Comparison of ENCODE assay signal across 8 cellular contexts in the genomic region with DNA sequence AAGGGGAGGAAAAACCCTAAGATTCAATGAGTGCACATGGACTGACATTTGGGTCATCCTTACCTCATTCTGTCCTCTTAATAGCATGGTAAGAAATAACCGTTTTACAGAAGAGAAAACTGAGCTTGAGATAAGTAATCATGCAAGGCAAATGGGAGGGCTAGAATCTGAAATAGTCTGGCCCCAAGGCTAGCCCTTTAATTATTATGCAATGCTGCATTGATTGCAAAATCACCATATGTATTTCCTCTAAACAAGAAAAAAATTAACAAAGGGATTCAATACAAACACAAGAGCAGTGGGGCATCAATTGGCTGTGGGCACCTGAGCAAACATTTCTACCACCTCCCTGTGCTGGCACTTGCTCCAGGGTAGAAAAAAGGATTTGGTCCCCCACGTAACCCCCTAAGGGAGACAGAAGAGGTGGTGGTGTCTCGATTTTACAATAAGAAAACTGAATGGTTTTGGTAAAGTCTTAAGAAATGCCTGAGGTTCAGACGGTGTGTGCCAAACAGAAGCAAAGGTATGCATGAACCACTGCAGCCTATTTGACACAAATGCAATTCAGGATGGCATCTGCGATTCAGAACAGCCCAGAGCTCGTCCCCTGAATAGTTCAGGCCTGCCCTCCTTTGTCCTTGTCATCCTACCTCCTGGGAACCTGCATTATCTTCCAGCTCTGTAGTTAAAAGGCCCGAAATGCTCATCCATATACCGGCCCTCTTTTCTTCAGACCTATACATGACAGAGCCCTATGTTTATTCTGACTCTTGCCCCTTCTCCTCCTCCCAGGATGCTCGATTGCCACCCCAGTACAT. TPM values are rescaled to one million over a fixed set of nuclear protein-coding genes. Genes with fewer than 3 reads are reported as not detected.
A peak's percentile ranks its signal among the peaks of the same experiment; 100 is the strongest.
DNase-seq lines count a peak whose midpoint lies in the region; ATAC-seq and TF ChIP-seq lines count a peak whose summit lies in the region.
"Had no signal": no experiment of that assay in that cellular context is flagged by ENCODE, and none has a peak within 500 bp of the region (broad histone marks: within the 10 kb centered on the region; RNA-seq: fewer than 3 reads in every experiment).

No MANE protein-coding gene starts in this region.

- intact Hi-C loops in right lobe of liver (cut with DNase I), result no loop called here

- peak overlapping the region; percentile 89 for H3K27ac Mint-ChIP-seq in activated naive CD8-positive, alpha-beta T cell
- H3K27ac Mint-ChIP-seq in glutamatergic neuron (ENCODE audit: unreplicated experiment), result no peak overlapping the region

- DNase-seq in right lobe of liver (no peak), glutamatergic neuron (no peak)
- DNase-seq: NCI-H774 had no signal

- no peak overlapping the region for H3K27ac ChIP-seq in right lobe of liver

- TF ChIP-seq CTCF in right lobe of liver (IDR thresholded peaks at IDR 0.05) (no peak), glutamatergic neuron (IDR thresholded peaks at IDR 0.05; ENCODE audit: partially characterized antibody, unreplicated experiment) (no peak)

- H3K4me3 Mint-ChIP-seq in activated naive CD8-positive, alpha-beta T cell, result no peak overlapping the region
- H3K4me3 Mint-ChIP-seq in glutamatergic neuron (ENCODE audit: unreplicated experiment), result no peak overlapping the region

- no peak overlapping the region for H3K4me3 ChIP-seq in right lobe of liver

- ATAC-seq in GM18511 (IDR thresholded peaks at IDR 0.05; ENCODE audit: unreplicated experiment) (peak; percentile 37), HG03354 (IDR thresholded peaks at IDR 0.05; ENCODE audit: poor library complexity, severe bottlenecking, unreplicated experiment) (peak; percentile 50), right lobe of liver (peak in 3 of 4 donors; percentile 67 to 81 (median 68)), GM18873 (IDR thresholded peaks at IDR 0.05; ENCODE audit: low FRiP score, unreplicated experiment) (no peak), GM21367 (IDR thresholded peaks at IDR 0.05; ENCODE audit: unreplicated experiment) (no peak)

- peaks cover 97% of the 10 kb centered on the region for H3K4me1 Mint-ChIP-seq in activated naive CD8-positive, alpha-beta T cell (ENCODE audit: low read depth)
- H3K4me1 Mint-ChIP-seq in glutamatergic neuron (ENCODE audit: low read depth, unreplicated experiment), result no peaks in the 10 kb centered on the region

- H3K27me3 Mint-ChIP-seq in activated naive CD8-positive, alpha-beta T cell, result no peaks in the 10 kb centered on the region
- no peaks in the 10 kb centered on the region for H3K27me3 Mint-ChIP-seq in glutamatergic neuron (ENCODE audit: unreplicated experiment)

- H3K4me1 ChIP-seq in right lobe of liver, result peaks cover 0 to 20% (median 0%) of the 10 kb centered on the region in 4 donors

- H3K9me3 ChIP-seq in right lobe of liver, result no peaks in the 10 kb centered on the region

- no peaks in the 10 kb centered on the region for H3K27me3 ChIP-seq in right lobe of liver

- no peaks in the 10 kb centered on the region for H3K9me3 Mint-ChIP-seq in activated naive CD8-positive, alpha-beta T cell (ENCODE audit: low read depth)
- H3K9me3 Mint-ChIP-seq in glutamatergic neuron (ENCODE audit: unreplicated experiment), result peaks cover 1% of the 10 kb centered on the region

- peaks cover 5% of the 10 kb centered on the region for H3K36me3 Mint-ChIP-seq in activated naive CD8-positive, alpha-beta T cell
- peaks cover 5% of the 10 kb centered on the region for H3K36me3 Mint-ChIP-seq in glutamatergic neuron (ENCODE audit: unreplicated experiment)

- TF ChIP-seq POLR2A in right lobe of liver (IDR thresholded peaks at IDR 0.05), result no peak

- no peaks in the 10 kb centered on the region for H3K36me3 ChIP-seq in right lobe of liver

- 60% methylated on average over 6 of the region's 9 CpGs for WGBS in right lobe of liver (ENCODE audit: insufficient coverage, low coverage, low lambda C conversion rate, missing lambda C conversion rate)

RNA-seq across cellular contexts. Expression of a gene that starts 23.6 kb away (rescaled TPM):
- total RNA-seq in right lobe of liver (10 to 100 TPM in 5 of 6 experiments, 1 to 10 TPM in 1; 8.1 to 27.6 (median 12.0) TPM), glutamatergic neuron (ENCODE audit: unreplicated experiment) (20.7 TPM)

Comparison
In these comparisons a context has a peak if more than half of its experiments do, and no peak if none do; other contexts are left out.
1. ATAC-seq: peak in GM18511 (single experiment), HG03354 (single experiment) and right lobe of liver (3 of 4); none in GM18873 (single experiment) and GM21367 (single experiment).